Comparison of ENCODE assay signal across 8 cellular contexts in genomic region chr2:232901711-232902578, GRCh38. TPM values are rescaled to one million over a fixed set of nuclear protein-coding genes. Genes with fewer than 3 reads are reported as not detected.
DNase-seq lines count a peak whose midpoint lies in the region; ATAC-seq, FAIRE-seq and TF ChIP-seq lines count a peak whose summit lies in the region.

No MANE protein-coding gene starts in this region.

- POLR2A ChIA-PET in A549 (lab: Yijun Ruan, JAX) = interaction anchor here (1.0 kb wide), 2 partner anchors 78 to 349 kb away, joined by 3 read pairs; partner anchors contain the start of gene ATG16L1

- H3K4me3 Mint-ChIP-seq in activated T-cell treated with anti-CD3 and anti-CD28 coated beads, Interleukin-2, amount 50 U/mL, for 4 hours = no peak overlapping the region
- no peak overlapping the region for H3K4me3 Mint-ChIP-seq in mesothelial cell of epicardium

- CTCF ChIA-PET in A549 (lab: Yijun Ruan, JAX) = interaction anchor here (0.7 to 1.4 kb wide), 7 partner anchors 24 to 349 kb away, joined by 3 to 4 read pairs (median 3); partner anchors contain the start of gene ATG16L1

- no peaks in the 10 kb centered on the region for H3K36me3 Mint-ChIP-seq in activated T-cell treated with anti-CD3 and anti-CD28 coated beads, Interleukin-2, amount 50 U/mL, for 4 hours (ENCODE audit: insufficient read depth)
- no peaks in the 10 kb centered on the region for H3K36me3 Mint-ChIP-seq in mesothelial cell of epicardium

- FAIRE-seq in A549 (lab: Jason Lieb, UNC) = peak; percentile 67
- no peak for FAIRE-seq in D721Med (lab: Jason Lieb, UNC)

- no peaks in the 10 kb centered on the region for H3K9me3 ChIP-seq in A549

- no peak; a peak in 2 of 5 replicates for TF ChIP-seq RAD21 in A549 (conservative IDR thresholded peaks at IDR 0.05 in 1 of 2, IDR thresholded peaks at IDR 0.05 in 1 of 2)

- TF ChIP-seq EP300 in A549 (IDR thresholded peaks at IDR 0.05) = peak in 1 of 2 experiments; percentile 35; a peak in 1 of 5 replicates

- H3K9me3 Mint-ChIP-seq in activated T-cell treated with anti-CD3 and anti-CD28 coated beads, Interleukin-2, amount 50 U/mL, for 4 hours = no peaks in the 10 kb centered on the region
- no peaks in the 10 kb centered on the region for H3K9me3 Mint-ChIP-seq in mesothelial cell of epicardium

- peak overlapping the region; percentile 88 for H3K4me2 ChIP-seq in A549

- peaks cover 24% of the 10 kb centered on the region for H3K4me1 ChIP-seq in A549

- TF ChIP-seq POLR2A in A549 (IDR thresholded peaks at IDR 0.05; ENCODE audit: low read length) = no peak

- peak; percentile 84 to 93 for DNase-seq in A549 (ENCODE audit: low read depth in 1 of 2, low spot score in 1 of 2)
- DNase-seq in HK-2 (ENCODE audit: unreplicated experiment) = peak; percentile 81
- DNase-seq in activated T-cell treated with anti-CD3 and anti-CD28 coated beads, Interleukin-2, amount 50 U/mL, for 4 hours = no peak
- DNase-seq in kidney epithelial cell (ENCODE audit: low read depth) = peak; percentile 81
- no peak for DNase-seq in NCI-H1930 (lab: John Stamatoyannopoulos, UW)
- no peak for DNase-seq in mesothelial cell of epicardium (ENCODE audit: low spot score in 2 of 2, unreplicated experiment in 2 of 2)
- no peak for DNase-seq in D721Med (ENCODE audit: insufficient read length, low spot score)

- H3K4me3 ChIP-seq in A549 (0 out of 3 replicates have a peak overlapping the region, but pooled peaks have one; percentile 7), kidney epithelial cell (ENCODE audit: low read depth, low read length) (no peak overlapping the region)

- H3K36me3 ChIP-seq in kidney epithelial cell (ENCODE audit: control insufficient read depth, insufficient read depth, low read length) = no peaks in the 10 kb centered on the region

- H3K27ac ChIP-seq in A549 = peak overlapping the region; percentile 93 to 99

- WGBS in A549 (ENCODE audit: missing lambda C conversion rate) = 26% methylated on average over 22 of the region's 28 CpGs

- no peaks in the 10 kb centered on the region for H3K27me3 Mint-ChIP-seq in activated T-cell treated with anti-CD3 and anti-CD28 coated beads, Interleukin-2, amount 50 U/mL, for 4 hours (ENCODE audit: low read depth)
- H3K27me3 Mint-ChIP-seq in mesothelial cell of epicardium (ENCODE audit: low read depth) = peaks cover 6% of the 10 kb centered on the region

- H3K27ac Mint-ChIP-seq in mesothelial cell of epicardium = no peak overlapping the region

- no peaks in the 10 kb centered on the region for H3K27me3 ChIP-seq in kidney epithelial cell (ENCODE audit: control insufficient read depth, insufficient read depth, low read length)

- TF ChIP-seq CTCF in A549 (IDR thresholded peaks at IDR 0.05) = no peak
- no peak for TF ChIP-seq CTCF in kidney epithelial cell (IDR thresholded peaks at IDR 0.05; ENCODE audit: insufficient read depth, low read length, poor library complexity, severe bottlenecking)
- TF ChIP-seq CTCF in mesothelial cell of epicardium (IDR thresholded peaks at IDR 0.05; ENCODE audit: unreplicated experiment) = no peak
- no peak for TF ChIP-seq CTCF in D721Med (IDR thresholded peaks at IDR 0.05; ENCODE audit: insufficient read depth, missing control alignments)

- H3K4me1 Mint-ChIP-seq in activated T-cell treated with anti-CD3 and anti-CD28 coated beads, Interleukin-2, amount 50 U/mL, for 4 hours (ENCODE audit: low read depth) = peaks cover 9% of the 10 kb centered on the region
- H3K4me1 Mint-ChIP-seq in mesothelial cell of epicardium = no peaks in the 10 kb centered on the region

- ATAC-seq in A549 (peak; percentile 97 to 98), GM19452 (IDR thresholded peaks at IDR 0.05; ENCODE audit: unreplicated experiment) (no peak)
- ATAC-seq in activated T-cell treated with anti-CD3 and anti-CD28 coated beads, Interleukin-2, amount 50 U/mL, for 4 hours = peak; percentile 65 to 73

TF ChIP-seq in A549, 52 proteins besides CTCF, POLR2A, EP300 and RAD21:
- TF ChIP-seq FOSL2 (IDR thresholded peaks at IDR 0.05) (peak; percentile 84), FOSL2 (CRISPR knock-in tag; IDR thresholded peaks at IDR 0.05) (peak; percentile 85), ZFP36 (IDR thresholded peaks at IDR 0.05; ENCODE audit: borderline replicate concordance, partially characterized antibody) (no peak), TFCP2L1 (CRISPR knock-in tag; IDR thresholded peaks at IDR 0.05) (no peak), HEYL (CRISPR knock-in tag; IDR thresholded peaks at IDR 0.05) (no peak), ZNF302 (CRISPR knock-in tag; IDR thresholded peaks at IDR 0.05) (no peak), MAFK (IDR thresholded peaks at IDR 0.05; ENCODE audit: partially characterized antibody) (peak; percentile 7), HOXB5 (CRISPR knock-in tag; IDR thresholded peaks at IDR 0.05) (no peak), RNF2 (IDR thresholded peaks at IDR 0.05; ENCODE audit: borderline replicate concordance, low read depth) (no peak), JUN (IDR thresholded peaks at IDR 0.05) (peak; percentile 43 to 72; a peak in 3 of 5 replicates), CEBPB (IDR thresholded peaks at IDR 0.05) (peak in 1 of 2 experiments; percentile 48; a peak in 1 of 4 replicates), CHD4 (IDR thresholded peaks at IDR 0.05; ENCODE audit: borderline replicate concordance) (no peak), MYC (IDR thresholded peaks at IDR 0.05; ENCODE audit: borderline replicate concordance, low read length) (no peak), CBX2 (IDR thresholded peaks at IDR 0.05; ENCODE audit: borderline replicate concordance, low read depth) (no peak), JUNB (IDR thresholded peaks at IDR 0.05) (peak; percentile 56), ELK1 (IDR thresholded peaks at IDR 0.05; ENCODE audit: low read depth, low read length) (no peak), RFX5 (IDR thresholded peaks at IDR 0.05) (no peak), CBX8 (IDR thresholded peaks at IDR 0.05) (no peak), MAX (IDR thresholded peaks at IDR 0.05) (peak; percentile 49), RARB (CRISPR knock-in tag; IDR thresholded peaks at IDR 0.05) (no peak), NFE2L2 (conservative IDR thresholded peaks at IDR 0.05; ENCODE audit: low read length) (no peak), SMC3 (IDR thresholded peaks at IDR 0.05) (peak; percentile 26; the same call in 2 of the 3 replicates)
- TF ChIP-seq, protein P1, sequence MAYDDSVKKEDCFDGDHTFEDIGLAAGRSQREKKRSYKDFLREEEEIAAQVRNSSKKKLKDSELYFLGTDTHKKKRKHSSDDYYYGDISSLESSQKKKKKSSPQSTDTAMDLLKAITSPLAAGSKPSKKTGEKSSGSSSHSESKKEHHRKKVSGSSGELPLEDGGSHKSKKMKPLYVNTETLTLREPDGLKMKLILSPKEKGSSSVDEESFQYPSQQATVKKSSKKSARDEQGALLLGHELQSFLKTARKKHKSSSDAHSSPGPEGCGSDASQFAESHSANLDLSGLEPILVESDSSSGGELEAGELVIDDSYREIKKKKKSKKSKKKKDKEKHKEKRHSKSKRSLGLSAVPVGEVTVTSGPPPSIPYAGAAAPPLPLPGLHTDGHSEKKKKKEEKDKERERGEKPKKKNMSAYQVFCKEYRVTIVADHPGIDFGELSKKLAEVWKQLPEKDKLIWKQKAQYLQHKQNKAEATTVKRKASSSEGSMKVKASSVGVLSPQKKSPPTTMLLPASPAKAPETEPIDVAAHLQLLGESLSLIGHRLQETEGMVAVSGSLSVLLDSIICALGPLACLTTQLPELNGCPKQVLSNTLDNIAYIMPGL (CRISPR knock-in tag; IDR thresholded peaks at IDR 0.05; ENCODE audit: borderline replicate concordance) = no peak

RNA-seq across cellular contexts. Expression of gene SNORC, which starts 31.9 kb away (rescaled TPM):
- polyA plus RNA-seq in A549 (2011; rRNA removed) = 8.5 and 9.1 TPM in 2 replicates
- 5.2 and 7.8 TPM in 2 replicates for polyA plus RNA-seq in A549 (2012; cell fraction: cytosol; rRNA removed)
- polyA plus RNA-seq in A549 (2012; cell fraction: nucleus; rRNA removed) = 14.1 and 16.3 TPM in 2 replicates
- 7.0 to 8.4 TPM (median 7.2 TPM) in 3 replicates for polyA plus RNA-seq in A549 (2017; fragmentation: RNase III; extraction: RNeasy Plus Mini Kit Qiagen cat#74134 plus additional on column Dnase treatment)
- 7.2 and 8.8 TPM in 2 replicates for polyA minus RNA-seq in A549 (2011; rRNA and poly(A)+ RNA removed)
- 1 to 10 TPM; 1.2 to 1.7 (median 1.4) TPM for total RNA-seq in activated T-cell treated with anti-CD3 and anti-CD28 coated beads, Interleukin-2, amount 50 U/mL, for 4 hours
- 2.5 and 3.4 TPM in 2 replicates for total RNA-seq in kidney epithelial cell
- total RNA-seq in mesothelial cell of epicardium = 3.4 to 6.0 TPM (median 4.1 TPM) in 3 replicates

Comparison
In these comparisons a context has a peak if more than half of its experiments do, and no peak if none do; other contexts are left out.
1. DNase-seq: peak in A549 (2 of 2), HK-2 (single experiment) and kidney epithelial cell (single experiment); none in activated T-cell treated with anti-CD3 and anti-CD28 coated beads, Interleukin-2, amount 50 U/mL, for 4 hours (single experiment), NCI-H1930 (0 of 2), mesothelial cell of epicardium (0 of 2) and D721Med (single experiment).